ENCODE assay signal across 13 cellular contexts in genomic region chr4:38323141-38323634, GRCh38.
A peak's percentile ranks its signal among the peaks of the same experiment; 100 is the strongest.
DNase-seq lines count a peak whose midpoint lies in the region; ATAC-seq and TF ChIP-seq lines count a peak whose summit lies in the region.
"Had no signal": no experiment of that assay in that cellular context is flagged by ENCODE, and none has a peak within 500 bp of the region (broad histone marks: within the 10 kb centered on the region; RNA-seq: fewer than 3 reads in every experiment).

No MANE protein-coding gene starts in this region.

- peaks cover 60% of the 10 kb centered on the region for H3K4me1 Mint-ChIP-seq in activated naive CD8-positive, alpha-beta T cell treated with anti-CD3 and anti-CD28 coated beads for 36 hours
- H3K4me1 Mint-ChIP-seq in activated naive CD8-positive, alpha-beta T cell treated with anti-CD3 and anti-CD28 coated beads, Interleukin-2, amount 50 U/mL, for 24 hours, result peaks cover 48% of the 10 kb centered on the region

- no peak for ATAC-seq in activated naive CD8-positive, alpha-beta T cell treated with anti-CD3 and anti-CD28 coated beads, Interleukin-2, amount 50 U/mL, for 24 hours
- ATAC-seq in GM21576 (IDR thresholded peaks at IDR 0.05; ENCODE audit: unreplicated experiment) (no peak), GM19455 (IDR thresholded peaks at IDR 0.05; ENCODE audit: unreplicated experiment) (no peak)

- dilution Hi-C loops in mammary epithelial cell (cut with HindIII; ENCODE audit: low sequenced_read_pairs), result loop anchor here (25.0 kb wide), 2 partner anchors 136 to 236 kb away; no protein-coding TSS in a partner anchor

- peaks cover 18% of the 10 kb centered on the region for H3K4me1 ChIP-seq in mammary epithelial cell (ENCODE audit: insufficient read depth, low read length)
- H3K4me1 ChIP-seq in skeletal muscle satellite cell (ENCODE audit: control insufficient read depth, insufficient read depth, low read length), result peaks cover 32% of the 10 kb centered on the region

- H4K20me1 ChIP-seq in mammary epithelial cell (ENCODE audit: insufficient read depth, low read length), result no peaks in the 10 kb centered on the region

- H3K36me3 ChIP-seq in mammary epithelial cell (ENCODE audit: insufficient read depth, low read length) (no peaks in the 10 kb centered on the region), skeletal muscle satellite cell (ENCODE audit: insufficient read depth, low read length) (no peaks in the 10 kb centered on the region)
- H3K36me3 ChIP-seq: thoracic aorta had no signal

- TSS peak; percentile 97 for BruUV-seq in mammary epithelial cell (replicated peaks; lab: Mats Ljungman, UMichigan)

- peak overlapping the region; percentile 30 for H3K27ac Mint-ChIP-seq in activated naive CD8-positive, alpha-beta T cell treated with anti-CD3 and anti-CD28 coated beads for 36 hours
- H3K27ac Mint-ChIP-seq in activated naive CD8-positive, alpha-beta T cell treated with anti-CD3 and anti-CD28 coated beads, Interleukin-2, amount 50 U/mL, for 24 hours, result no peak overlapping the region

- TF ChIP-seq CTCF in mammary epithelial cell (conservative IDR thresholded peaks at IDR 0.05 in 1 of 2, IDR thresholded peaks at IDR 0.05 in 1 of 2; ENCODE audit: extremely low read depth in 1 of 2, insufficient read depth in 1 of 2, low read depth in 1 of 2, low read length in 2 of 2), result no peak

- peaks cover 17% of the 10 kb centered on the region for H3K9me3 Mint-ChIP-seq in activated naive CD8-positive, alpha-beta T cell treated with anti-CD3 and anti-CD28 coated beads for 36 hours
- H3K9me3 Mint-ChIP-seq in activated naive CD8-positive, alpha-beta T cell treated with anti-CD3 and anti-CD28 coated beads, Interleukin-2, amount 50 U/mL, for 24 hours, result no peaks in the 10 kb centered on the region

- H3K27me3 ChIP-seq in mammary epithelial cell (ENCODE audit: insufficient read depth, low read length) (no peaks in the 10 kb centered on the region), skeletal muscle satellite cell (ENCODE audit: control insufficient read depth, insufficient read depth, low read length) (no peaks in the 10 kb centered on the region)

- H2AFZ ChIP-seq in mammary epithelial cell (ENCODE audit: low read depth, low read length), result no peak overlapping the region

- H3K4me3 Mint-ChIP-seq in activated naive CD8-positive, alpha-beta T cell treated with anti-CD3 and anti-CD28 coated beads for 36 hours, result no peak overlapping the region
- no peak overlapping the region for H3K4me3 Mint-ChIP-seq in activated naive CD8-positive, alpha-beta T cell treated with anti-CD3 and anti-CD28 coated beads, Interleukin-2, amount 50 U/mL, for 24 hours

- no peak overlapping the region for H3K4me2 ChIP-seq in mammary epithelial cell (ENCODE audit: insufficient read depth, low read depth, low read length)
- H3K4me2 ChIP-seq in skeletal muscle satellite cell (ENCODE audit: low read length), result peak overlapping the region; percentile 42

- intact Hi-C loops in mammary epithelial cell (cut with micrococcal nuclease), result no loop called here

- no peaks in the 10 kb centered on the region for H3K9me3 ChIP-seq in mammary epithelial cell (replicated peaks; ENCODE audit: insufficient read depth, low read length)
- H3K9me3 ChIP-seq in skeletal muscle satellite cell (replicated peaks; ENCODE audit: low read length), result no peaks in the 10 kb centered on the region
- H3K9me3 ChIP-seq: thoracic aorta had no signal

- H3K27me3 Mint-ChIP-seq in activated naive CD8-positive, alpha-beta T cell treated with anti-CD3 and anti-CD28 coated beads for 36 hours, result no peaks in the 10 kb centered on the region
- no peaks in the 10 kb centered on the region for H3K27me3 Mint-ChIP-seq in activated naive CD8-positive, alpha-beta T cell treated with anti-CD3 and anti-CD28 coated beads, Interleukin-2, amount 50 U/mL, for 24 hours

- H3K9ac ChIP-seq in mammary epithelial cell (ENCODE audit: insufficient read depth, low read length), result no peak overlapping the region
- no peak overlapping the region for H3K9ac ChIP-seq in skeletal muscle satellite cell (ENCODE audit: low read depth, low read length)

- DNase-seq in activated naive CD8-positive, alpha-beta T cell treated with anti-CD3 and anti-CD28 coated beads for 36 hours, result no peak
- no peak for DNase-seq in activated naive CD8-positive, alpha-beta T cell treated with anti-CD3 and anti-CD28 coated beads, Interleukin-2, amount 50 U/mL, for 24 hours
- DNase-seq in NCI-H226 (peak; percentile 41), mammary epithelial cell (peak; percentile 33), medulla oblongata (ENCODE audit: extremely low spot score) (no peak)
- DNase-seq: NCI-H1417, NCI-H748 treated with DMSO at 0.1 percent for 48 hours, SHP77 had no signal

- H3K4me3 ChIP-seq in mammary epithelial cell (replicated peaks in 1 of 3; ENCODE audit: insufficient read depth in 1 of 3, low read depth in 2 of 3, low read length in 3 of 3), result no peak overlapping the region
- H3K4me3 ChIP-seq in skeletal muscle satellite cell (ENCODE audit: low read length), result no peak overlapping the region
- H3K4me3 ChIP-seq: lung, thoracic aorta had no signal

- peaks cover 13% of the 10 kb centered on the region for H3K36me3 Mint-ChIP-seq in activated naive CD8-positive, alpha-beta T cell treated with anti-CD3 and anti-CD28 coated beads for 36 hours
- no peaks in the 10 kb centered on the region for H3K36me3 Mint-ChIP-seq in activated naive CD8-positive, alpha-beta T cell treated with anti-CD3 and anti-CD28 coated beads, Interleukin-2, amount 50 U/mL, for 24 hours (ENCODE audit: low read depth)

- in situ Hi-C loops in mammary epithelial cell (cut with MboI; ENCODE audit: low sequenced_read_pairs in 2 of 2), result loop anchor here in 1 of 2 donors (25.0 kb wide), 1 partner anchor 236 kb away; no protein-coding TSS in a partner anchor

- WGBS in mammary epithelial cell (ENCODE audit: low coverage, missing lambda C conversion rate), result 100% methylated on average over 4 of the region's 4 CpGs

- H3K27ac ChIP-seq in mammary epithelial cell (ENCODE audit: insufficient read depth, low read depth, low read length), result no peak overlapping the region
- H3K27ac ChIP-seq: thoracic aorta had no signal

- H3K79me2 ChIP-seq in mammary epithelial cell (ENCODE audit: insufficient read depth, low read length), result no peaks in the 10 kb centered on the region

- CTCF ChIA-PET in mammary epithelial cell (lab: Charles Lee; ENCODE audit: low non-redundant PET), result no interaction called here

Comparison
In these comparisons a context has a peak if more than half of its experiments do, and no peak if none do; other contexts are left out.
1. DNase-seq: peak in NCI-H226 (single experiment) and mammary epithelial cell (single experiment); none in activated naive CD8-positive, alpha-beta T cell treated with anti-CD3 and anti-CD28 coated beads for 36 hours (single experiment), activated naive CD8-positive, alpha-beta T cell treated with anti-CD3 and anti-CD28 coated beads, Interleukin-2, amount 50 U/mL, for 24 hours (single experiment) and medulla oblongata (single experiment).